8 cellular contexts compared by ENCODE assay signal in genomic region chr1:40315239-40315794, GRCh38. TPM values are rescaled to one million over a fixed set of nuclear protein-coding genes. Genes with fewer than 3 reads are reported as not detected.
DNase-seq lines count a peak whose midpoint lies in the region; ATAC-seq and TF ChIP-seq lines count a peak whose summit lies in the region.

No MANE protein-coding gene starts in this region.

- H3K36me3 ChIP-seq in adrenal gland (replicated peaks in 1 of 2) = no peaks in the 10 kb centered on the region
- no peaks in the 10 kb centered on the region for H3K36me3 ChIP-seq in heart right ventricle
- no peaks in the 10 kb centered on the region for H3K36me3 ChIP-seq in trophoblast cell (ENCODE audit: control insufficient read depth in 1 of 2, insufficient read depth in 2 of 2, low read length in 2 of 2)
- H3K36me3 ChIP-seq in thyroid gland = no peaks in the 10 kb centered on the region

- H3K4ac ChIP-seq in trophoblast cell (ENCODE audit: low read depth, low read length) = no peak overlapping the region

- H4K8ac ChIP-seq in trophoblast cell (ENCODE audit: low read depth, low read length) = peak overlapping the region; percentile 70

- peak overlapping the region; percentile 80 for H3K4me2 ChIP-seq in trophoblast cell (ENCODE audit: low read length)

- no peaks in the 10 kb centered on the region for H3K79me2 ChIP-seq in trophoblast cell (ENCODE audit: control insufficient read depth, insufficient read depth, low read length, poor library complexity)

- peak overlapping the region; percentile 53 for H3K14ac ChIP-seq in trophoblast cell (ENCODE audit: low read length)

- intact Hi-C loops in adrenal gland (cut with DNase I) (loop anchor here in 1 of 2 donors (10.0 kb wide), 1 partner anchor 171 kb away; no protein-coding TSS in a partner anchor), heart right ventricle (cut with DNase I) (no loop called here), thyroid gland (cut with DNase I) (no loop called here)

- H4K91ac ChIP-seq in trophoblast cell (ENCODE audit: low read depth, low read length) = peak overlapping the region; percentile 71

- H3K79me1 ChIP-seq in trophoblast cell (ENCODE audit: low read length) = peaks cover 11% of the 10 kb centered on the region

- peak overlapping the region; percentile 72 for H2AFZ ChIP-seq in trophoblast cell (ENCODE audit: insufficient read depth, low read length, poor library complexity)

- DNase-seq in C1 segment of cervical spinal cord (lab: John Stamatoyannopoulos, UW) (peak; percentile 22 to 94 (median 88)), MV-4-11 (lab: John Stamatoyannopoulos, UW) (peak; percentile 82), T follicular helper cell (ENCODE audit: low read depth) (peak; percentile 74), adrenal gland (peak; percentile 76 to 91 (median 84)), heart right ventricle (peak; percentile 78 to 79), trophoblast cell (peak; percentile 40 to 78), thyroid gland (peak; percentile 80 to 84)

- no peak overlapping the region for H2AK5ac ChIP-seq in trophoblast cell (ENCODE audit: low read length)

- H4K12ac ChIP-seq in trophoblast cell (ENCODE audit: low read depth, low read length) = peak overlapping the region; percentile 21

- peak overlapping the region; percentile 80 for H2BK12ac ChIP-seq in trophoblast cell (ENCODE audit: low read length)

- no peak overlapping the region for H2BK5ac ChIP-seq in trophoblast cell (ENCODE audit: low read depth, low read length, poor library complexity)

- 3 to 9% (median 6%) methylated on average over 22 to 42 of the region's 42 CpGs for WGBS in adrenal gland, 4 donors
- 1 to 2% methylated on average over 41 to 42 of the region's 42 CpGs for WGBS in heart right ventricle, 2 donors
- no CpG with 5 or more reads among the region's 42 CpGs for WGBS in trophoblast cell (ENCODE audit: extremely low coverage, insufficient coverage, insufficient read length)
- 5 to 17% methylated on average over 4 to 15 of the region's 42 CpGs for WGBS in thyroid gland, 2 donors

- ATAC-seq in GM21360 (IDR thresholded peaks at IDR 0.05; ENCODE audit: unreplicated experiment) (peak; percentile 40), heart right ventricle (peak; percentile 84 to 95 (median 90))

- H3K23ac ChIP-seq in trophoblast cell (ENCODE audit: low read length) = no peak overlapping the region

- H3K27me3 ChIP-seq in adrenal gland (peaks cover 19% of the 10 kb centered on the region), heart right ventricle (peaks cover 7 to 57% (median 45%) of the 10 kb centered on the region in 7 donors), trophoblast cell (ENCODE audit: insufficient read depth, low read length) (peaks cover 24% of the 10 kb centered on the region), thyroid gland (no peaks in the 10 kb centered on the region)

- H3K27ac ChIP-seq in adrenal gland (no peak overlapping the region), heart right ventricle (peak overlapping the region in 2 of 10 donors; percentile 37 to 41), trophoblast cell (ENCODE audit: low read depth, low read length) (no peak overlapping the region), thyroid gland (peak overlapping the region in 1 of 3 donors; percentile 11)

- peak; percentile 75 to 94 (median 86) for TF ChIP-seq CTCF in adrenal gland (IDR thresholded peaks at IDR 0.05)
- TF ChIP-seq CTCF in heart right ventricle (IDR thresholded peaks at IDR 0.05) = peak; percentile 78 to 97 (median 95)
- TF ChIP-seq CTCF in thyroid gland (IDR thresholded peaks at IDR 0.05) = peak; percentile 77 to 96 (median 90)

- H3K4me1 ChIP-seq in adrenal gland (replicated peaks in 1 of 2) (peaks cover 11 to 22% of the 10 kb centered on the region in 2 donors), heart right ventricle (peaks cover 8 to 39% (median 24%) of the 10 kb centered on the region in 9 donors), trophoblast cell (ENCODE audit: control insufficient read depth in 1 of 2, insufficient read depth in 2 of 2, low read length in 2 of 2) (peaks cover 16 to 19% of the 10 kb centered on the region in 2 experiments), thyroid gland (peaks cover 16 to 18% of the 10 kb centered on the region in 2 donors)

- peak overlapping the region; percentile 33 for H2BK120ac ChIP-seq in trophoblast cell (ENCODE audit: insufficient read depth, low read length, poor library complexity)

- H3K9ac ChIP-seq in trophoblast cell (ENCODE audit: low read length) = peak overlapping the region; percentile 16

- no peak overlapping the region for H3K18ac ChIP-seq in trophoblast cell (ENCODE audit: low read length)

- H3K4me3 ChIP-seq in adrenal gland (peak overlapping the region in 2 of 4 donors; percentile 45 to 67), heart right ventricle (peak overlapping the region; percentile 13 to 57 (median 46)), trophoblast cell (ENCODE audit: low read depth, low read length) (peak overlapping the region; percentile 39), thyroid gland (replicated peaks in 1 of 3) (peak overlapping the region in 1 of 3 donors; percentile 29)

- H3K9me3 ChIP-seq in adrenal gland (replicated peaks in 1 of 3) (no peaks in the 10 kb centered on the region), heart right ventricle (no peaks in the 10 kb centered on the region), trophoblast cell (ENCODE audit: insufficient read depth, low read depth, low read length) (peaks cover 2% of the 10 kb centered on the region), thyroid gland (no peaks in the 10 kb centered on the region)

- no peak for TF ChIP-seq POLR2A in adrenal gland (IDR thresholded peaks at IDR 0.05)
- no peak for TF ChIP-seq POLR2A in thyroid gland (IDR thresholded peaks at IDR 0.05)

RNA-seq across cellular contexts. Expression of gene COL9A2, which starts 1.8 kb away (rescaled TPM):
- 10 to 100 TPM in 1 of 8 donors, 1 to 10 TPM in 7; 2.7 to 22.8 (median 5.4) TPM for total RNA-seq in adrenal gland
- polyA plus RNA-seq in adrenal gland = 10 to 100 TPM in 2 of 3 donors, under 1 TPM in 1; 0.35 to 12.6 (median 12.2) TPM
- total RNA-seq in heart right ventricle = 1 to 10 TPM in 2 of 10 donors, under 1 TPM in 8; 0.20 to 1.2 (median 0.33) TPM
- polyA plus RNA-seq in heart right ventricle = 1 to 10 TPM in 1 of 2 donors, under 1 TPM in 1; 0.39 to 1.8 TPM
- 18.1 and 20.5 TPM in 2 replicates for polyA plus RNA-seq in trophoblast cell (2013)
- 10 to 100 TPM in 2 of 4 donors, 1 to 10 TPM in 2; 6.2 to 21.6 (median 11.7) TPM for total RNA-seq in thyroid gland

RNA-seq across cellular contexts. Expression of gene ZMPSTE24, which starts 57.3 kb away (rescaled TPM):
- 10 to 100 TPM; 36.1 to 60.8 (median 42.2) TPM for total RNA-seq in adrenal gland
- 100 to 1,000 TPM in 1 of 3 donors, 10 to 100 TPM in 2; 14.2 to 100 (median 21.5) TPM for polyA plus RNA-seq in adrenal gland
- total RNA-seq in heart right ventricle = 10 to 100 TPM; 19.9 to 47.5 (median 30.2) TPM
- polyA plus RNA-seq in heart right ventricle = 10 to 100 TPM; 23.9 to 25.9 TPM
- polyA plus RNA-seq in trophoblast cell (2013) = 36.9 and 39.4 TPM in 2 replicates
- 10 to 100 TPM; 45.1 to 61.7 (median 56.7) TPM for total RNA-seq in thyroid gland

RNA-seq across cellular contexts. Expression of gene SMAP2, which starts 58.2 kb away (rescaled TPM):
- 10 to 100 TPM; 25.4 to 52.8 (median 38.9) TPM for total RNA-seq in adrenal gland
- 10 to 100 TPM; 15.0 to 55.9 (median 20.1) TPM for polyA plus RNA-seq in adrenal gland
- total RNA-seq in heart right ventricle = 10 to 100 TPM in 9 of 10 donors, 1 to 10 TPM in 1; 9.4 to 29.8 (median 12.2) TPM
- 10 to 100 TPM; 12.2 to 16.5 TPM for polyA plus RNA-seq in heart right ventricle
- 9.8 and 10.1 TPM in 2 replicates for polyA plus RNA-seq in trophoblast cell (2013)
- total RNA-seq in thyroid gland = 10 to 100 TPM; 21.9 to 29.3 (median 26.8) TPM
